8 cellular contexts compared by ENCODE assay signal in genomic region chr10:6202684-6203330, GRCh38. TPM values are rescaled to one million over a fixed set of nuclear protein-coding genes. Genes with fewer than 3 reads are reported as not detected.
DNase-seq lines count a peak whose midpoint lies in the region; ATAC-seq and TF ChIP-seq lines count a peak whose summit lies in the region.

PFKFB3 (plus strand) TSS chr10:6202932; CDS start chr10:6203261, 329 bp downstream.

- H3K27ac Mint-ChIP-seq in activated CD8-positive, alpha-beta memory T cell treated with anti-CD3 and anti-CD28 coated beads, Interleukin-2, amount 10 ng/mL, durations not matched to agents 7 days and 5 days, result peak within 1 kb of the TSS; percentile 93
- peak within 1 kb of the TSS; percentile 78 for H3K27ac Mint-ChIP-seq in endodermal cell

- H3K9me3 ChIP-seq in BLaER1 treated with 17β-estradiol and CSF1 and Interleukin-3, amounts not matched to agents 10 nM and 100 nM (replicated peaks in 1 of 11), result no peaks in the 10 kb centered on the region; a peak in 1 of 22 replicates
- H3K9me3 ChIP-seq in endodermal cell (ENCODE audit: control insufficient read depth, low read length), result no peaks in the 10 kb centered on the region

- no peaks in the 10 kb centered on the region for H3K27me3 Mint-ChIP-seq in activated CD8-positive, alpha-beta memory T cell treated with anti-CD3 and anti-CD28 coated beads, Interleukin-2, amount 10 ng/mL, durations not matched to agents 7 days and 5 days
- H3K27me3 Mint-ChIP-seq in endodermal cell (ENCODE audit: insufficient read depth), result peaks cover 49% of the 10 kb centered on the region

- no peaks in the 10 kb centered on the region for H3K9me3 Mint-ChIP-seq in activated CD8-positive, alpha-beta memory T cell treated with anti-CD3 and anti-CD28 coated beads, Interleukin-2, amount 10 ng/mL, durations not matched to agents 7 days and 5 days (ENCODE audit: low read depth)
- H3K9me3 Mint-ChIP-seq in endodermal cell, result no peaks in the 10 kb centered on the region

- peaks cover 45 to 82% (median 71%) of the 10 kb centered on the region in 11 experiments for H4K20me1 ChIP-seq in BLaER1 treated with 17β-estradiol and CSF1 and Interleukin-3, amounts not matched to agents 10 nM and 100 nM

- H3K36me3 ChIP-seq in BLaER1 treated with 17β-estradiol and CSF1 and Interleukin-3, amounts not matched to agents 10 nM and 100 nM, result peaks cover 0 to 29% (median 1%) of the 10 kb centered on the region in 11 experiments; a peak in 7 of 22 replicates
- H3K36me3 ChIP-seq in endodermal cell (ENCODE audit: control insufficient read depth, insufficient read depth, low read length), result peaks cover 4% of the 10 kb centered on the region

- H3K9ac ChIP-seq in BLaER1 treated with 17β-estradiol and CSF1 and Interleukin-3, amounts not matched to agents 10 nM and 100 nM, result peak within 1 kb of the TSS; percentile 82 to 93 (median 88)
- peak within 1 kb of the TSS; percentile 86 for H3K9ac ChIP-seq in endodermal cell (ENCODE audit: extremely low read depth, low read length, poor library complexity, severe bottlenecking)

- DNase-seq in NCI-H774 (lab: John Stamatoyannopoulos, UW) (peak; percentile 85), endodermal cell (peak; percentile 99), mesenteric fat pad (ENCODE audit: low spot score) (peak; percentile 99)
- peak; percentile 95 for DNase-seq in activated CD8-positive, alpha-beta memory T cell treated with anti-CD3 and anti-CD28 coated beads, Interleukin-2, amount 10 ng/mL, durations not matched to agents 7 days and 5 days
- DNase-seq in stimulated activated CD8-positive, alpha-beta memory T cell treated with anti-CD3 and anti-CD28 coated beads, Interleukin-15, amount 100 ng/mL, for 24 hours (ENCODE audit: low read depth), result peak; percentile 92

- H3K27me3 ChIP-seq in BLaER1 treated with 17β-estradiol and CSF1 and Interleukin-3, amounts not matched to agents 10 nM and 100 nM, result peaks cover 0 to 23% (median 15%) of the 10 kb centered on the region in 11 experiments; a peak in 10 of 22 replicates
- peaks cover 15% of the 10 kb centered on the region for H3K27me3 ChIP-seq in endodermal cell (ENCODE audit: control insufficient read depth, insufficient read depth, low read length, poor library complexity, severe bottlenecking)

- CTCF ChIA-PET in activated CD8-positive, alpha-beta memory T cell treated with anti-CD3 and anti-CD28 coated beads, Interleukin-2, amount 10 ng/mL, durations not matched to agents 7 days and 5 days (lab: Charles Lee), result interaction anchor here (0.7 to 7.6 kb wide), 71 partner anchors 8 to 477 kb away, joined by 3 to 182 read pairs (median 4); no protein-coding TSS in a partner anchor

- H3K4me3 ChIP-seq in BLaER1 treated with 17β-estradiol and CSF1 and Interleukin-3, amounts not matched to agents 10 nM and 100 nM, result peak within 1 kb of the TSS; percentile 80 to 98 (median 84)
- H3K4me3 ChIP-seq in endodermal cell (ENCODE audit: low read length), result peak within 1 kb of the TSS; percentile 96

- peak; percentile 97 for TF ChIP-seq CTCF in endodermal cell (conservative IDR thresholded peaks at IDR 0.05)

- H3K36me3 Mint-ChIP-seq in activated CD8-positive, alpha-beta memory T cell treated with anti-CD3 and anti-CD28 coated beads, Interleukin-2, amount 10 ng/mL, durations not matched to agents 7 days and 5 days, result peaks cover 12% of the 10 kb centered on the region
- H3K36me3 Mint-ChIP-seq in endodermal cell (ENCODE audit: low read depth), result peaks cover 9% of the 10 kb centered on the region

- ATAC-seq in GM19035 (IDR thresholded peaks at IDR 0.05; ENCODE audit: unreplicated experiment), result peak; percentile 66
- peak; percentile 64 for ATAC-seq in HG03342 (IDR thresholded peaks at IDR 0.05; ENCODE audit: unreplicated experiment)
- ATAC-seq in activated CD8-positive, alpha-beta memory T cell treated with anti-CD3 and anti-CD28 coated beads, Interleukin-2, amount 10 ng/mL, durations not matched to agents 7 days and 5 days, result peak; percentile 70

- H3K4me3 Mint-ChIP-seq in activated CD8-positive, alpha-beta memory T cell treated with anti-CD3 and anti-CD28 coated beads, Interleukin-2, amount 10 ng/mL, durations not matched to agents 7 days and 5 days, result peak within 1 kb of the TSS; percentile 98
- H3K4me3 Mint-ChIP-seq in endodermal cell, result peak within 1 kb of the TSS; percentile 82

- 0% methylated on average over 12 to 75 of the region's 75 CpGs for WGBS in endodermal cell (ENCODE audit: insufficient coverage in 1 of 2, insufficient read length in 1 of 2), 2 experiments

- peaks cover 46 to 63% (median 54%) of the 10 kb centered on the region in 10 experiments for H3K4me1 ChIP-seq in BLaER1 treated with 17β-estradiol and CSF1 and Interleukin-3, amounts not matched to agents 10 nM and 100 nM
- peaks cover 23% of the 10 kb centered on the region for H3K4me1 ChIP-seq in endodermal cell (ENCODE audit: control insufficient read depth, insufficient read depth, low read length)

- H3K4me1 Mint-ChIP-seq in activated CD8-positive, alpha-beta memory T cell treated with anti-CD3 and anti-CD28 coated beads, Interleukin-2, amount 10 ng/mL, durations not matched to agents 7 days and 5 days, result peaks cover 36% of the 10 kb centered on the region
- peaks cover 29% of the 10 kb centered on the region for H3K4me1 Mint-ChIP-seq in endodermal cell

- peak within 1 kb of the TSS; percentile 92 to 100 (median 98) for H3K4me2 ChIP-seq in BLaER1 treated with 17β-estradiol and CSF1 and Interleukin-3, amounts not matched to agents 10 nM and 100 nM

- peak within 1 kb of the TSS; percentile 74 to 91 (median 86) for H3K27ac ChIP-seq in BLaER1 treated with 17β-estradiol and CSF1 and Interleukin-3, amounts not matched to agents 10 nM and 100 nM
- H3K27ac ChIP-seq in endodermal cell (ENCODE audit: low read depth, low read length), result peak within 1 kb of the TSS; percentile 98

RNA-seq across cellular contexts. Expression of gene PFKFB3, which starts in this region (rescaled TPM):
- 10 to 100 TPM; 57.1 to 59.3 TPM for total RNA-seq in activated CD8-positive, alpha-beta memory T cell treated with anti-CD3 and anti-CD28 coated beads, Interleukin-2, amount 10 ng/mL, durations not matched to agents 7 days and 5 days
- total RNA-seq in endodermal cell, result 10 to 100 TPM; 31.2 to 34.5 TPM
- 32.6 TPM for polyA plus RNA-seq in endodermal cell (2013, experiment 1 of 2)
- polyA plus RNA-seq in endodermal cell (2013, experiment 2 of 2), result 31.8 TPM
- 441 TPM for total RNA-seq in mesenteric fat pad

Comparison
In these comparisons a context has a peak if more than half of its experiments do, and no peak if none do; other contexts are left out.
1. Peak in every context shown above with its lines: DNase-seq, ATAC-seq, H3K4me3 ChIP-seq and H3K27ac ChIP-seq.